Comparison of ENCODE assay signal across 8 cellular contexts in the genomic region with DNA sequence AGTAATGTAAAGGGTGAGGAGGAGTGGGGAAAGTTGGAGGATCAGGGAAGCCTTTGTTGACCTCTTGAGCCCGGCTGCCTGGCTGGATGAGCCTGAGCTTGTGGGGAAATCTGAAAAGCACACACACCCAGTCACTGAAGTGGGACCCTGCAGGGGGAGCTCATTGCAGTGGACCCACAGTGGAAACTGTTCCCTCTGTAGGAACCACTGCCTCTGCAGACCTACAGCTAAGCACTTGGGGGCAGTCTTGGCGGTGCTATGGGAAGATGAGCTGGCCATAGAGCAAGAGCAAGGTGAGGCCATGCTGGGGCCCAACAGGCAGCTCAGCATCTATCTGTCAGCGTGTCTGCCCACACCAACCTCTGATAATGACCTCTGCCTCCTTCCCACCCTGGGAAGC.
DNase-seq lines count a peak whose midpoint lies in the region; ATAC-seq and TF ChIP-seq lines count a peak whose summit lies in the region.

No MANE protein-coding gene starts in this region.

- H3K36me3 Mint-ChIP-seq in activated CD8-positive, alpha-beta T cell treated with anti-CD3 and anti-CD28 coated beads, Interleukin-2, amount 10 ng/mL, durations not matched to agents 7 days and 5 days (ENCODE audit: low read depth), result no peaks in the 10 kb centered on the region

- H3K27me3 Mint-ChIP-seq in activated CD8-positive, alpha-beta T cell treated with anti-CD3 and anti-CD28 coated beads, Interleukin-2, amount 10 ng/mL, durations not matched to agents 7 days and 5 days (ENCODE audit: low read depth), result no peaks in the 10 kb centered on the region

- H3K36me3 ChIP-seq in heart left ventricle (no peaks in the 10 kb centered on the region), ascending aorta (no peaks in the 10 kb centered on the region)

- CTCF ChIA-PET in activated CD8-positive, alpha-beta T cell treated with anti-CD3 and anti-CD28 coated beads, Interleukin-2, amount 10 ng/mL, durations not matched to agents 7 days and 5 days (lab: Charles Lee), result interaction anchor here (0.7 to 1.5 kb wide), 6 partner anchors 9 to 1170 kb away, joined by 3 to 7 read pairs (median 3); no protein-coding TSS in a partner anchor

- no peaks in the 10 kb centered on the region for H3K9me3 ChIP-seq in heart left ventricle
- H3K9me3 ChIP-seq in ascending aorta, result no peaks in the 10 kb centered on the region

- H3K27ac ChIP-seq in heart left ventricle (no peak overlapping the region), ascending aorta (no peak overlapping the region)

- POLR2A ChIA-PET in activated CD8-positive, alpha-beta T cell treated with anti-CD3 and anti-CD28 coated beads, Interleukin-2, amount 10 ng/mL, durations not matched to agents 7 days and 5 days (lab: Charles Lee), result no interaction called here

- intact Hi-C loops in heart left ventricle (cut with DNase I), result no loop called here
- intact Hi-C loops in ascending aorta (cut with DNase I), result no loop called here

- H3K4me3 Mint-ChIP-seq in activated CD8-positive, alpha-beta T cell treated with anti-CD3 and anti-CD28 coated beads, Interleukin-2, amount 10 ng/mL, durations not matched to agents 7 days and 5 days, result no peak overlapping the region

- 18 to 37% (median 21%) methylated on average over 3 of the region's 3 CpGs for WGBS in heart left ventricle, 4 donors

- H3K4me1 ChIP-seq in heart left ventricle (no peaks in the 10 kb centered on the region), ascending aorta (no peaks in the 10 kb centered on the region)

- DNase-seq in AG09309 (ENCODE audit: low read depth) (peak; percentile 21), heart left ventricle (peak; percentile 16 to 63 (median 34)), ascending aorta (ENCODE audit: low spot score in 2 of 2) (no peak), NCI-H1092 (lab: John Stamatoyannopoulos, UW) (no peak)
- DNase-seq in Jurkat, Clone E6-1 (ENCODE audit: low read depth, low spot score), result peak; percentile 36
- DNase-seq in activated CD8-positive, alpha-beta T cell treated with anti-CD3 and anti-CD28 coated beads, Interleukin-2, amount 10 ng/mL, durations not matched to agents 7 days and 5 days, result peak; percentile 29
- DNase-seq in stimulated activated CD4-positive, alpha-beta T cell treated with anti-CD3 and anti-CD28 coated beads, Interleukin-2, amount 100 ng/mL, for 4 hours (ENCODE audit: low read depth), result peak; percentile 31

- H3K4me1 Mint-ChIP-seq in activated CD8-positive, alpha-beta T cell treated with anti-CD3 and anti-CD28 coated beads, Interleukin-2, amount 10 ng/mL, durations not matched to agents 7 days and 5 days (ENCODE audit: low read depth), result no peaks in the 10 kb centered on the region

- no peaks in the 10 kb centered on the region for H3K9me3 Mint-ChIP-seq in activated CD8-positive, alpha-beta T cell treated with anti-CD3 and anti-CD28 coated beads, Interleukin-2, amount 10 ng/mL, durations not matched to agents 7 days and 5 days (ENCODE audit: insufficient read depth)

- TF ChIP-seq POLR2A in heart left ventricle (IDR thresholded peaks at IDR 0.05), result no peak

- H3K4me3 ChIP-seq in AG09309 (ENCODE audit: control insufficient read depth, low read depth, low read length), result no peak overlapping the region
- no peak overlapping the region for H3K4me3 ChIP-seq in Jurkat, Clone E6-1 (ENCODE audit: low read length)
- H3K4me3 ChIP-seq in heart left ventricle, result no peak overlapping the region
- H3K4me3 ChIP-seq in ascending aorta, result no peak overlapping the region

- no peak for ATAC-seq in activated CD8-positive, alpha-beta T cell treated with anti-CD3 and anti-CD28 coated beads, Interleukin-2, amount 10 ng/mL, durations not matched to agents 7 days and 5 days
- peak in 3 of 4 donors; percentile 56 to 77 (median 65) for ATAC-seq in heart left ventricle
- no peak for ATAC-seq in GM21619 (IDR thresholded peaks at IDR 0.05; ENCODE audit: unreplicated experiment)

- H3K27ac Mint-ChIP-seq in activated CD8-positive, alpha-beta T cell treated with anti-CD3 and anti-CD28 coated beads, Interleukin-2, amount 10 ng/mL, durations not matched to agents 7 days and 5 days, result no peak overlapping the region

- TF ChIP-seq CTCF in AG09309 (IDR thresholded peaks at IDR 0.05; ENCODE audit: control insufficient read depth, insufficient read depth, low read depth, low read length, missing control alignments) (peak; percentile 86), heart left ventricle (IDR thresholded peaks at IDR 0.05) (peak in 11 of 12 donors; percentile 11 to 46 (median 35)), ascending aorta (IDR thresholded peaks at IDR 0.05) (peak in 1 of 3 experiments; percentile 22)

- peaks cover 0 to 8% (median 0%) of the 10 kb centered on the region in 9 donors for H3K27me3 ChIP-seq in heart left ventricle
- H3K27me3 ChIP-seq in ascending aorta, result no peaks in the 10 kb centered on the region

Comparison
In these comparisons a context has a peak if more than half of its experiments do, and no peak if none do; other contexts are left out.
1. DNase-seq: peak in AG09309 (single experiment), Jurkat, Clone E6-1 (single experiment), activated CD8-positive, alpha-beta T cell treated with anti-CD3 and anti-CD28 coated beads, Interleukin-2, amount 10 ng/mL, durations not matched to agents 7 days and 5 days (single experiment), heart left ventricle (5 of 5) and stimulated activated CD4-positive, alpha-beta T cell treated with anti-CD3 and anti-CD28 coated beads, Interleukin-2, amount 100 ng/mL, for 4 hours (single experiment); none in ascending aorta (0 of 2) and NCI-H1092 (single experiment).
2. ATAC-seq: peak in heart left ventricle (3 of 4); none in activated CD8-positive, alpha-beta T cell treated with anti-CD3 and anti-CD28 coated beads, Interleukin-2, amount 10 ng/mL, durations not matched to agents 7 days and 5 days (single experiment) and GM21619 (single experiment).